In the genomic region with DNA sequence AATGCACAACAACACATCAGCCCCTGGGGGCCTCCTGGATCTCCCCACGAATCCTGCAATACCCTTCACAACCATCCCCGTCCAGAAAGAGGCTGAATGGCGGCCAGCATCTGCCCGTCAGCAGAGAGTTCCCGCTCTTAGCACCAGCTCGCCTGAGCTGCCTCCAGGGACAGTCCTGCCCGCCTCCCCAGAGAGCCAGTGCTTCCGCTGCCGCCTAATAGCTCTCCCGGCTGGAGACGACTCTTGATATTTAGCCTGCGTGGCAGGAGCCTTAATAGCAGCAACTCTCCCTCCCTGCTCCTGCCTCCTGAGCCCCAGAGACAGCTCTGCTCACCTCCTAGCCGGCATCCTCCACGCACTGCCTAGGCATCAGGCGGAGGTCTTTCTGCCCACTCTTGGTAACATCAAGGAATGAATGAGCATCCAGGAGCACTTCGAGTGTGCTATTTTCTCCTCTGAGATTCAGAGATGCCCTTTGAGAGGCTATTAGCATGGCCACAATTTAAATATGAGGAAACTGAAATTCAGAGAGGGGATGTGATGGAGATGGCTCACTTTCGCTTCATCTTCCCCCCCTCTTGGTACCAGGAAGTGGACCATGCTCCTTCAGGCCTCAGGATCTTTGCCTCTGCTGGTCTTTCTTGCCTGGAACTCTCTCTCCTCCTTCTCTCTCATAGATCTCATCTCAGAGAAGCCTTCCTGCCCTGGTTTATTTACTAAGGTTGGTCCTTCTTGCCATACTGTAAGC, we compare ENCODE assay signal across 9 cellular contexts.
DNase-seq lines count a peak whose midpoint lies in the region; ATAC-seq and TF ChIP-seq lines count a peak whose summit lies in the region.
"Had no signal": no experiment of that assay in that cellular context is flagged by ENCODE, and none has a peak within 500 bp of the region (broad histone marks: within the 10 kb centered on the region; RNA-seq: fewer than 3 reads in every experiment).

No MANE protein-coding gene starts in this region.

- peaks cover 3% of the 10 kb centered on the region for H3K36me3 Mint-ChIP-seq in activated CD8-positive, alpha-beta T cell treated with anti-CD3 and anti-CD28 coated beads for 36 hours (ENCODE audit: low read depth)
- no peaks in the 10 kb centered on the region for H3K36me3 Mint-ChIP-seq in naive thymus-derived CD4-positive, alpha-beta T cell

- TF ChIP-seq CTCF in activated CD8-positive, alpha-beta T cell treated with anti-CD3 and anti-CD28 coated beads for 36 hours (IDR thresholded peaks at IDR 0.05) = no peak

- ATAC-seq in activated CD8-positive, alpha-beta T cell treated with anti-CD3 and anti-CD28 coated beads for 36 hours = no peak
- ATAC-seq in naive thymus-derived CD4-positive, alpha-beta T cell = no peak
- ATAC-seq in GM18870 (IDR thresholded peaks at IDR 0.05; ENCODE audit: unreplicated experiment) = no peak

- peak overlapping the region; percentile 89 for H3K27ac ChIP-seq in naive thymus-derived CD4-positive, alpha-beta T cell (ENCODE audit: low read depth, low read length)
- H3K27ac ChIP-seq: parathyroid adenoma had no signal

- intact Hi-C loops in activated CD8-positive, alpha-beta T cell treated with anti-CD3 and anti-CD28 coated beads for 36 hours (cut with micrococcal nuclease) = no loop called here
- intact Hi-C loops in naive thymus-derived CD4-positive, alpha-beta T cell (cut with micrococcal nuclease) = no loop called here

- H3K9me3 ChIP-seq in naive thymus-derived CD4-positive, alpha-beta T cell (ENCODE audit: control insufficient read depth in 2 of 3, low read length in 3 of 3) = no peaks in the 10 kb centered on the region
- H3K9me3 ChIP-seq: transverse colon had no signal

- no peaks in the 10 kb centered on the region for H3K27me3 Mint-ChIP-seq in activated CD8-positive, alpha-beta T cell treated with anti-CD3 and anti-CD28 coated beads for 36 hours
- no peaks in the 10 kb centered on the region for H3K27me3 Mint-ChIP-seq in naive thymus-derived CD4-positive, alpha-beta T cell

- peaks cover 38 to 41% of the 10 kb centered on the region in 2 donors for H3K4me1 ChIP-seq in naive thymus-derived CD4-positive, alpha-beta T cell (ENCODE audit: control insufficient read depth in 2 of 2, insufficient read depth in 2 of 2, low read length in 2 of 2)

- H3K27ac Mint-ChIP-seq in activated CD8-positive, alpha-beta T cell treated with anti-CD3 and anti-CD28 coated beads for 36 hours = peak overlapping the region; percentile 93
- H3K27ac Mint-ChIP-seq in naive thymus-derived CD4-positive, alpha-beta T cell = peak overlapping the region; percentile 79 to 99 (median 97)

- DNase-seq in ELF-1 (ENCODE audit: low read depth, low spot score) (peak; percentile 51), occipital lobe (lab: John Stamatoyannopoulos, UW) (no peak)
- no peak for DNase-seq in Jurkat, Clone E6-1 (ENCODE audit: low read depth, low spot score)
- no peak for DNase-seq in activated CD8-positive, alpha-beta T cell treated with anti-CD3 and anti-CD28 coated beads for 36 hours
- no peak for DNase-seq in naive thymus-derived CD4-positive, alpha-beta T cell
- DNase-seq in activated CD4-positive, CD25-positive, alpha-beta regulatory T cell treated with anti-CD3 and anti-CD28 coated beads, Interleukin-2, amount 50 U/mL, for 72 hours = no peak

- POLR2A ChIA-PET in activated CD8-positive, alpha-beta T cell treated with anti-CD3 and anti-CD28 coated beads for 36 hours (lab: Charles Lee) = interaction anchor here (0.8 to 1.1 kb wide), 2 partner anchors 9 to 71 kb away, joined by 3 to 4 read pairs; no protein-coding TSS in a partner anchor
- POLR2A ChIA-PET in naive thymus-derived CD4-positive, alpha-beta T cell (lab: Charles Lee) = interaction anchor here (0.5 to 2.0 kb wide), 8 partner anchors 8 to 87 kb away, joined by 3 to 8 read pairs (median 4); no protein-coding TSS in a partner anchor

- H3K4me1 Mint-ChIP-seq in activated CD8-positive, alpha-beta T cell treated with anti-CD3 and anti-CD28 coated beads for 36 hours (ENCODE audit: low read depth) = peaks cover 52% of the 10 kb centered on the region
- peaks cover 34 to 62% (median 57%) of the 10 kb centered on the region in 7 donors for H3K4me1 Mint-ChIP-seq in naive thymus-derived CD4-positive, alpha-beta T cell

- peak overlapping the region; percentile 15 for H3K4me3 ChIP-seq in Jurkat, Clone E6-1 (ENCODE audit: low read length)
- H3K4me3 ChIP-seq in naive thymus-derived CD4-positive, alpha-beta T cell (ENCODE audit: low read length) = no peak overlapping the region
- H3K4me3 ChIP-seq: transverse colon had no signal

- H3K27me3 ChIP-seq in naive thymus-derived CD4-positive, alpha-beta T cell (ENCODE audit: control insufficient read depth in 2 of 2, insufficient read depth in 2 of 2, low read length in 2 of 2) = no peaks in the 10 kb centered on the region
- H3K27me3 ChIP-seq: transverse colon had no signal

- peak overlapping the region; percentile 45 for H3K4me3 Mint-ChIP-seq in activated CD8-positive, alpha-beta T cell treated with anti-CD3 and anti-CD28 coated beads for 36 hours
- peak overlapping the region in 9 of 10 donors; percentile 37 to 87 (median 59) for H3K4me3 Mint-ChIP-seq in naive thymus-derived CD4-positive, alpha-beta T cell

- CTCF ChIA-PET in activated CD8-positive, alpha-beta T cell treated with anti-CD3 and anti-CD28 coated beads for 36 hours (lab: Charles Lee) = interaction anchor here (0.8 to 1.8 kb wide), 6 partner anchors 8 to 111 kb away, joined by 3 to 5 read pairs (median 4); no protein-coding TSS in a partner anchor
- CTCF ChIA-PET in naive thymus-derived CD4-positive, alpha-beta T cell (lab: Charles Lee) = interaction anchor here (0.6 to 1.8 kb wide), 5 partner anchors 9 to 322 kb away, joined by 3 to 7 read pairs (median 3); no protein-coding TSS in a partner anchor

- no peaks in the 10 kb centered on the region for H3K9me3 Mint-ChIP-seq in activated CD8-positive, alpha-beta T cell treated with anti-CD3 and anti-CD28 coated beads for 36 hours
- H3K9me3 Mint-ChIP-seq in naive thymus-derived CD4-positive, alpha-beta T cell = peaks cover 0 to 1% (median 0%) of the 10 kb centered on the region in 11 donors

- no peaks in the 10 kb centered on the region for H3K36me3 ChIP-seq in naive thymus-derived CD4-positive, alpha-beta T cell (ENCODE audit: control insufficient read depth in 2 of 3, insufficient read depth in 3 of 3, low read length in 3 of 3)
- H3K36me3 ChIP-seq: transverse colon had no signal
